In the genomic region with DNA sequence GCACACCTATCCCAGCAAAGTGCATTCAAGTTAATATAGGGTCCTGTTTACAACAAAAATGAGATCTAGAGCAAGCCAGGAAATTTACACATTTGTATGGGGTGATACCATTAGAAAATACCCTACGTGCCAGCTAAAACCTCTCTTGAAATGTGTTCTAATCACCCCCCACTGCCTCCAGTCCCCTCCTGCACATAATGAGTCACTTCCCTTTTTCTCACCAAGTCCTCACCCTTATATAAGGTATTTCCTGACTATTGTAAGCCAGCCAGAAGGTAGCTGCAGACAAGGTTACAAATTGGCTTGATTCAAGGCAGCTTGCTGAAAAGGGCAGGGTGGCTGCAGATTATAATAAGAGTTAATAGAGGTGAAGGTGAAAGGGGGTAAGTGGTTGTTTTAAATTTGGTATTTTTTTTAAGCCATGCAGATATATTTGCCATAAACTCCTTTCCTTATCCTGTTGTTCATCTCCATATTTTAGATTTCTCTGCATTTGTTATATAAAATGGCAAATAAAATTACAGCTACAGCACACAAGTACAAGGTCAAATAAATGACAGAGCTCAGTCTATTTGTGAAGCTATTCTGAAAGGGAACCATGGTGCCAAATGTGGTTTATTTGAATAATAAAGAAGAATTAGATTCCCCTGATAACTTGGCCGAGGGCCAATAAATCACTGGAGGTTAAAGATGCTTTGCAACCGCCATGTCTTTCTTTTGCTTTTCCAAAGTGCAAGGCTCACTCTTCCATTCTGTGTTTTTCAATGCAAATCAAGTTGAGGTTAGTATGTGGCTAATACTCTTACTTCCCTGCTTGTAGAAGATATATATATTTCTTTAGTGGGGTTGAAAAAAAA, we compare ENCODE assay signal across 8 cellular contexts.
DNase-seq lines count a peak whose midpoint lies in the region; ATAC-seq and TF ChIP-seq lines count a peak whose summit lies in the region.
"Had no signal": no experiment of that assay in that cellular context is flagged by ENCODE, and none has a peak within 500 bp of the region (broad histone marks: within the 10 kb centered on the region; RNA-seq: fewer than 3 reads in every experiment).

No MANE protein-coding gene starts in this region.

- DNase-seq in OCI-M1 (lab: John Stamatoyannopoulos, UW) (peak; percentile 52), kidney epithelial cell (ENCODE audit: low read depth) (peak; percentile 86), HuH-7.5 (ENCODE audit: low spot score) (no peak), lower lobe of right lung (no peak)
- no peak for DNase-seq in effector memory CD4-positive, alpha-beta T cell
- DNase-seq: heart left ventricle had no signal

- H3K4me1 ChIP-seq in effector memory CD4-positive, alpha-beta T cell (ENCODE audit: control insufficient read depth, insufficient read depth, low read length, poor library complexity, severe bottlenecking) = no peaks in the 10 kb centered on the region
- no peaks in the 10 kb centered on the region for H3K4me1 ChIP-seq in lower lobe of right lung

- H3K27me3 ChIP-seq in kidney epithelial cell (ENCODE audit: control insufficient read depth, insufficient read depth, low read length) (no peaks in the 10 kb centered on the region), lower lobe of right lung (ENCODE audit: low read depth) (no peaks in the 10 kb centered on the region)
- H3K27me3 ChIP-seq in effector memory CD4-positive, alpha-beta T cell (replicated peaks; ENCODE audit: control insufficient read depth, insufficient read depth, low read length, poor library complexity, severe bottlenecking) = no peaks in the 10 kb centered on the region
- H3K27me3 ChIP-seq: heart left ventricle had no signal

- no peak for TF ChIP-seq CTCF in kidney epithelial cell (IDR thresholded peaks at IDR 0.05; ENCODE audit: insufficient read depth, low read length, poor library complexity, severe bottlenecking)
- no peak for TF ChIP-seq CTCF in lower lobe of right lung (IDR thresholded peaks at IDR 0.05)

- H3K9me3 ChIP-seq in effector memory CD4-positive, alpha-beta T cell (ENCODE audit: control insufficient read depth, low read length) = no peaks in the 10 kb centered on the region
- H3K9me3 ChIP-seq in lower lobe of right lung = no peaks in the 10 kb centered on the region
- H3K9me3 ChIP-seq: heart left ventricle had no signal

- ATAC-seq in GM19324 (IDR thresholded peaks at IDR 0.05; ENCODE audit: low FRiP score, unreplicated experiment) = peak; percentile 72
- ATAC-seq in HG03139 (IDR thresholded peaks at IDR 0.05; ENCODE audit: unreplicated experiment) = peak; percentile 66
- ATAC-seq in lower lobe of right lung = no peak

- no peak overlapping the region for H3K27ac ChIP-seq in effector memory CD4-positive, alpha-beta T cell (ENCODE audit: insufficient read depth, low read length, poor library complexity, severe bottlenecking)
- no peak overlapping the region for H3K27ac ChIP-seq in lower lobe of right lung

- no peaks in the 10 kb centered on the region for H3K36me3 ChIP-seq in kidney epithelial cell (ENCODE audit: control insufficient read depth, insufficient read depth, low read length)
- H3K36me3 ChIP-seq in effector memory CD4-positive, alpha-beta T cell (ENCODE audit: control insufficient read depth, insufficient read depth, low read length) = no peaks in the 10 kb centered on the region
- H3K36me3 ChIP-seq in lower lobe of right lung = no peaks in the 10 kb centered on the region
- H3K36me3 ChIP-seq: heart left ventricle had no signal

- no peak overlapping the region for H3K4me3 ChIP-seq in kidney epithelial cell (ENCODE audit: low read depth, low read length)
- H3K4me3 ChIP-seq in effector memory CD4-positive, alpha-beta T cell (ENCODE audit: insufficient read depth, low read depth, low read length, poor library complexity, severe bottlenecking) = no peak overlapping the region
- no peak overlapping the region for H3K4me3 ChIP-seq in lower lobe of right lung
- H3K4me3 ChIP-seq: heart left ventricle had no signal

- intact Hi-C loops in lower lobe of right lung (cut with DNase I) = no loop called here

Comparison
In these comparisons a context has a peak if more than half of its experiments do, and no peak if none do; other contexts are left out.
1. ATAC-seq: peak in GM19324 (single experiment) and HG03139 (single experiment); none in lower lobe of right lung (0 of 2).
2. DNase-seq: peak in OCI-M1 (single experiment) and kidney epithelial cell (single experiment); none in HuH-7.5 (single experiment), effector memory CD4-positive, alpha-beta T cell (0 of 3) and lower lobe of right lung (single experiment).